In the genomic region with DNA sequence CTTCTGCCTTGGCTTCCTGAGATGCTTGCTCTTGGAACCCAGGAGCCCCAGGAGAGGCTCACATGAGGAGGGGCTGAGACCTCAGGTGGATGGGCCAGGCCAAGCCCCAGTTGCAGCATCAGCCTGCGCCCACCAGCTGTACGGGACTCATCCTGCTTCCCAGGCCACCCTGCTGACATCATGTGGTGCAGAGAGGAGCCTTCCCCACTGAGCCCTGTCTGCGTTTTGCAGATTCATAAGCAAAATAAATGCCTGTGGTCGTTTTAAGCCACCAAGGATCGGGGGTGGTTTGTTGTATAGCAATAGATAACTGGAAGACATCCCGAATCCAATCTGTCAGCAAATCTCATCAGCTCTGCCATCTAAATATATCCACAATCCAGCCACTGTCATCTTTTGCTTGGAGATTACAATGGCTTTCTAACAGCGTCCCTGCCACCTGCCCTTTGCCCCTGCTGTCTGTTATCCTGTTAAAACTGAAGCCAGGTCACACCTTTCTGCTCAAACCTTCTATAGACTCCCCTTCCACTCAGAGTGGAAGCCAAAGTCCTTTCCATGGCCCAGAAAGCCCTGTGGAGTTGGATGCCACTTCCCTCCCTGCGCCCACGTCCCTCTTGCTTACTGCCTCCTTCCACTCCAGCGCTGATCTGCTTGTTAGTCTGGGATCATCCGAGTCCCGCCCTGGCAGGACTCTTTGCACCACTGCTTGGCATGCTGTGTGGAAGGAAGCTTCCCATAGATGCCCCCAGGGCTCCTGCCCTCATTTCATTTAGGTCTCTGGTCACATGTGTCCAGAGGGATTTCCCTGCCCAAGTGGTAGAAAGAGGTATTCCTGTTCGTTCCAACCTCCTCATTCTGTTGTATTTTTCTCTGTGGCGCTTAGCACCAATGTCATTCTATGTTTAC, we compare ENCODE assay signal across 23 cellular contexts. TPM values are rescaled to one million over a fixed set of nuclear protein-coding genes. Genes with fewer than 3 reads are reported as not detected.
DNase-seq lines count a peak whose midpoint lies in the region; ATAC-seq, FAIRE-seq and TF ChIP-seq lines count a peak whose summit lies in the region.
"Had no signal": no experiment of that assay in that cellular context is flagged by ENCODE, and none has a peak within 500 bp of the region (broad histone marks: within the 10 kb centered on the region; RNA-seq: fewer than 3 reads in every experiment).

No MANE protein-coding gene starts in this region.

- peaks cover 7% of the 10 kb centered on the region for H3K27me3 ChIP-seq in astrocyte (ENCODE audit: insufficient read depth, low read length)
- H3K27me3 ChIP-seq: ovary, upper lobe of left lung had no signal

- peaks cover 14% of the 10 kb centered on the region for H3K4me1 Mint-ChIP-seq in astrocyte (ENCODE audit: low read depth, unreplicated experiment)

- no peak overlapping the region for H3K4me3 Mint-ChIP-seq in astrocyte (ENCODE audit: unreplicated experiment)

- H2AFZ ChIP-seq in astrocyte (ENCODE audit: low read depth, low read length) = no peak overlapping the region

- H3K79me2 ChIP-seq in astrocyte (ENCODE audit: insufficient read depth, low read length) = no peaks in the 10 kb centered on the region

- DNase-seq in NCI-H510A treated with DMSO at 0.1 percent for 48 hours (lab: John Stamatoyannopoulos, UW) (peak; percentile 77), NCI-H510A (lab: John Stamatoyannopoulos, UW) (no peak), astrocyte (ENCODE audit: low read depth) (no peak), left lobe of liver (ENCODE audit: low spot score) (no peak), NCI-H226 (no peak), dermis blood vessel endothelial cell (no peak), GM13976 (ENCODE audit: low spot score) (no peak)
- DNase-seq: ACHN; activated CD4-positive, CD25-positive, alpha-beta regulatory T cell; activated effector memory CD4-positive, alpha-beta T cell treated with anti-CD3 and anti-CD28 coated beads, Interleukin-2, amount 50 U/mL, for 16 hours; cortex of kidney; NCI-H1694 treated with DMSO at 0.1 percent for 48 hours; NCI-H526 treated with DMSO at 0.1 percent for 48 hours; ovary; T-helper 1 cell; upper lobe of left lung had no signal

- ATAC-seq in left lobe of liver (peak; percentile 58), HG02852 (IDR thresholded peaks at IDR 0.05; ENCODE audit: unreplicated experiment) (no peak)

- FAIRE-seq in astrocyte (lab: Jason Lieb, UNC) = no peak
- FAIRE-seq: GM18507, islet of Langerhans, RCC 7860 had no signal

- no peak overlapping the region for H3K9ac ChIP-seq in astrocyte (ENCODE audit: low read length)

- no peaks in the 10 kb centered on the region for H3K9me3 Mint-ChIP-seq in astrocyte (ENCODE audit: unreplicated experiment)

- no peak overlapping the region for H3K4me3 ChIP-seq in astrocyte (ENCODE audit: insufficient read depth, low read depth, low read length)
- H3K4me3 ChIP-seq: ovary, upper lobe of left lung had no signal

- no peaks in the 10 kb centered on the region for H3K36me3 Mint-ChIP-seq in astrocyte (ENCODE audit: low read depth, unreplicated experiment)

- H3K27ac Mint-ChIP-seq in astrocyte (ENCODE audit: unreplicated experiment) = peak overlapping the region; percentile 78

- in situ Hi-C loops in GM13976 (cut with MboI; ENCODE audit: low sequenced_read_pairs, unreplicated experiment) = no loop called here

- H3K36me3 ChIP-seq in astrocyte (ENCODE audit: insufficient read depth, low read length) = no peaks in the 10 kb centered on the region
- H3K36me3 ChIP-seq: ovary, upper lobe of left lung had no signal

- peaks cover 35% of the 10 kb centered on the region for H3K27me3 Mint-ChIP-seq in astrocyte (ENCODE audit: low read depth, unreplicated experiment)

- H3K4me1 ChIP-seq in astrocyte (ENCODE audit: insufficient read depth, low read length) = peaks cover 4% of the 10 kb centered on the region

- TF ChIP-seq CTCF in astrocyte (IDR thresholded peaks at IDR 0.05; ENCODE audit: insufficient read depth, low read depth, low read length) (no peak), GM13976 (IDR thresholded peaks at IDR 0.05; ENCODE audit: borderline replicate concordance, control extremely low read depth, extremely low read depth, insufficient read depth, missing control alignments) (no peak)

- H4K20me1 ChIP-seq in astrocyte (ENCODE audit: insufficient read depth, low read length) = no peaks in the 10 kb centered on the region

- H3K9me3 ChIP-seq in astrocyte (ENCODE audit: insufficient read depth, low read depth, low read length) = no peaks in the 10 kb centered on the region
- H3K9me3 ChIP-seq: ovary, upper lobe of left lung had no signal

- no peak overlapping the region for H3K27ac ChIP-seq in astrocyte (ENCODE audit: low read depth, low read length)
- H3K27ac ChIP-seq: ovary, upper lobe of left lung had no signal

- no peak overlapping the region for H3K4me2 ChIP-seq in astrocyte (ENCODE audit: low read length)

RNA-seq across cellular contexts. Expression of gene MLN, which starts 24.0 kb away (rescaled TPM):
- not detected in 2 replicates for total RNA-seq in astrocyte
- not detected for total RNA-seq in left lobe of liver
- not detected in 2 replicates for total RNA-seq in dermis blood vessel endothelial cell
- total RNA-seq: epithelial cell of proximal tubule, HT-29, ovary, skeletal muscle tissue, upper lobe of left lung had no signal

RNA-seq across cellular contexts. Expression of gene LEMD2, which starts 38.9 kb away (rescaled TPM):
- total RNA-seq in astrocyte = 57.1 and 62.2 TPM in 2 replicates
- total RNA-seq in left lobe of liver = 20.2 TPM
- 53.8 and 58.5 TPM in 2 replicates for total RNA-seq in dermis blood vessel endothelial cell
